ENCODE assay signal across 10 cellular contexts in genomic region chr1:51058863-51059262, GRCh38. TPM values are rescaled to one million over a fixed set of nuclear protein-coding genes. Genes with fewer than 3 reads are reported as not detected.
DNase-seq lines count a peak whose midpoint lies in the region; ATAC-seq and TF ChIP-seq lines count a peak whose summit lies in the region.
"Had no signal": no experiment of that assay in that cellular context is flagged by ENCODE, and none has a peak within 500 bp of the region (broad histone marks: within the 10 kb centered on the region; RNA-seq: fewer than 3 reads in every experiment).

No MANE protein-coding gene starts in this region.

- TF ChIP-seq POLR2A in body of pancreas (IDR thresholded peaks at IDR 0.05) = no peak

- DNase-seq in EL (peak; percentile 39), HT-29 (ENCODE audit: low spot score) (peak; percentile 18), body of pancreas (no peak), lower lobe of right lung (no peak), D341Med (ENCODE audit: low spot score) (no peak), coronary artery (ENCODE audit: low spot score) (no peak), NCI-H2029 treated with DMSO at 0.1 percent for 48 hours (lab: John Stamatoyannopoulos, UW) (no peak)
- DNase-seq: NCI-H1694, substantia nigra had no signal

- no peaks in the 10 kb centered on the region for H3K27me3 ChIP-seq in body of pancreas
- H3K27me3 ChIP-seq in lower lobe of right lung (ENCODE audit: low read depth) = no peaks in the 10 kb centered on the region

- H3K4me3 ChIP-seq in body of pancreas (no peak overlapping the region), lower lobe of right lung (no peak overlapping the region), coronary artery (no peak overlapping the region)

- H3K36me3 ChIP-seq in body of pancreas (replicated peaks in 1 of 2; ENCODE audit: insufficient read depth in 1 of 2, low read depth in 2 of 2) (no peaks in the 10 kb centered on the region), lower lobe of right lung (no peaks in the 10 kb centered on the region)

- TF ChIP-seq CTCF in body of pancreas (IDR thresholded peaks at IDR 0.05) (peak in 4 of 7 experiments; percentile 15 to 32 (median 24)), lower lobe of right lung (IDR thresholded peaks at IDR 0.05) (peak; percentile 18), coronary artery (IDR thresholded peaks at IDR 0.05) (no peak)

- intact Hi-C loops in body of pancreas (cut with DNase I) = no loop called here
- intact Hi-C loops in lower lobe of right lung (cut with DNase I) = no loop called here

- H3K27ac ChIP-seq in body of pancreas = no peak overlapping the region
- no peak overlapping the region for H3K27ac ChIP-seq in lower lobe of right lung
- no peak overlapping the region for H3K27ac ChIP-seq in coronary artery

- no peak for ATAC-seq in body of pancreas
- ATAC-seq in lower lobe of right lung = no peak
- ATAC-seq in HG03097 (IDR thresholded peaks at IDR 0.05; ENCODE audit: low FRiP score, unreplicated experiment) = no peak

- H3K4me1 ChIP-seq in body of pancreas (no peaks in the 10 kb centered on the region), lower lobe of right lung (no peaks in the 10 kb centered on the region)

- WGBS in body of pancreas, 2 donors = 60 to 76% methylated on average over 1 to 5 of the region's 5 CpGs

- peaks cover 0 to 2% (median 0%) of the 10 kb centered on the region in 3 donors for H3K9me3 ChIP-seq in body of pancreas
- no peaks in the 10 kb centered on the region for H3K9me3 ChIP-seq in lower lobe of right lung

RNA-seq across cellular contexts. Expression of gene C1orf185, which starts 43.2 kb away (rescaled TPM):
- not detected in 2 replicates for total RNA-seq in HT-29 (2014; rRNA removed; shearing (Covaris generic))
- total RNA-seq in body of pancreas (not detected), lower lobe of right lung (not detected)

Comparison
In these comparisons a context has a peak if more than half of its experiments do, and no peak if none do; other contexts are left out.
1. DNase-seq: peak in EL (single experiment) and HT-29 (single experiment); none in body of pancreas (0 of 4), lower lobe of right lung (single experiment), D341Med (single experiment), coronary artery (single experiment) and NCI-H2029 treated with DMSO at 0.1 percent for 48 hours (single experiment).